Comparison of ENCODE assay signal across 1 cellular context in genomic region chr6:159966339-159966738, GRCh38.
TF ChIP-seq lines count a peak whose summit lies in the region.

No MANE protein-coding gene starts in this region.

TF ChIP-seq in HepG2, 621 proteins besides CTCF, POLR2A, EP300 and RAD21 (continued from another document):
- TF ChIP-seq, protein P1, sequence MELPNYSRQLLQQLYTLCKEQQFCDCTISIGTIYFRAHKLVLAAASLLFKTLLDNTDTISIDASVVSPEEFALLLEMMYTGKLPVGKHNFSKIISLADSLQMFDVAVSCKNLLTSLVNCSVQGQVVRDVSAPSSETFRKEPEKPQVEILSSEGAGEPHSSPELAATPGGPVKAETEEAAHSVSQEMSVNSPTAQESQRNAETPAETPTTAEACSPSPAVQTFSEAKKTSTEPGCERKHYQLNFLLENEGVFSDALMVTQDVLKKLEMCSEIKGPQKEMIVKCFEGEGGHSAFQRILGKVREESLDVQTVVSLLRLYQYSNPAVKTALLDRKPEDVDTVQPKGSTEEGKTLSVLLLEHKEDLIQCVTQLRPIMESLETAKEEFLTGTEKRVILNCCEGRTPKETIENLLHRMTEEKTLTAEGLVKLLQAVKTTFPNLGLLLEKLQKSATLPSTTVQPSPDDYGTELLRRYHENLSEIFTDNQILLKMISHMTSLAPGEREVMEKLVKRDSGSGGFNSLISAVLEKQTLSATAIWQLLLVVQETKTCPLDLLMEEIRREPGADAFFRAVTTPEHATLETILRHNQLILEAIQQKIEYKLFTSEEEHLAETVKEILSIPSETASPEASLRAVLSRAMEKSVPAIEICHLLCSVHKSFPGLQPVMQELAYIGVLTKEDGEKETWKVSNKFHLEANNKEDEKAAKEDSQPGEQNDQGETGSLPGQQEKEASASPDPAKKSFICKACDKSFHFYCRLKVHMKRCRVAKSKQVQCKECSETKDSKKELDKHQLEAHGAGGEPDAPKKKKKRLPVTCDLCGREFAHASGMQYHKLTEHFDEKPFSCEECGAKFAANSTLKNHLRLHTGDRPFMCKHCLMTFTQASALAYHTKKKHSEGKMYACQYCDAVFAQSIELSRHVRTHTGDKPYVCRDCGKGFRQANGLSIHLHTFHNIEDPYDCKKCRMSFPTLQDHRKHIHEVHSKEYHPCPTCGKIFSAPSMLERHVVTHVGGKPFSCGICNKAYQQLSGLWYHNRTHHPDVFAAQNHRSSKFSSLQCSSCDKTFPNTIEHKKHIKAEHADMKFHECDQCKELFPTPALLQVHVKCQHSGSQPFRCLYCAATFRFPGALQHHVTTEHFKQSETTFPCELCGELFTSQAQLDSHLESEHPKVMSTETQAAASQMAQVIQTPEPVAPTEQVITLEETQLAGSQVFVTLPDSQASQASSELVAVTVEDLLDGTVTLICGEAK (IDR thresholded peaks at IDR 0.05) = peak; percentile 76
- TF ChIP-seq, protein P1 (CRISPR knock-in tag; IDR thresholded peaks at IDR 0.05) = peak; percentile 51; the same call in 1 of the 2 replicates
